ENCODE assay signal across 22 cellular contexts in the genomic region with DNA sequence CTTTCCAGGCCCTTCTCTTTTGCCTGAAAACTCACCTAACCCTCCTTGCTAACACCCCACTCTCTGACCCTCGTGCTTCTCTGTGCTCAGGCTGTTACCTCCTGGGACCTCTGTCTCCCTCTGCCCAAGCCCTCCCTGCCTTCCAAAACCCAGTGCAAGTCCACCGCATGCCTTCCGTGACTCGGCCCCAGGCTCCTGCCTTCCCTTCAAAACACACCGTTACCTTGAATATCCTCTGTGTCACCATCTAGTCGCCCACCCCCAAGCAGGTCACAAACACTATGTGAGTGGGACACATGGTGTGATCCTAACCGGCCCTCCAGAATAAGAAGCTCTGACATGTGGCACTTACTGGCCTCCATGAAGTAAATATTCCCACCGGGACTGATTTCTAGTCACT.
A peak's percentile ranks its signal among the peaks of the same experiment; 100 is the strongest.
DNase-seq lines count a peak whose midpoint lies in the region; ATAC-seq and TF ChIP-seq lines count a peak whose summit lies in the region.
"Had no signal": no experiment of that assay in that cellular context is flagged by ENCODE, and none has a peak within 500 bp of the region (broad histone marks: within the 10 kb centered on the region; RNA-seq: fewer than 3 reads in every experiment).

No MANE protein-coding gene starts in this region.

- H3K4me1 Mint-ChIP-seq in glutamatergic neuron (ENCODE audit: low read depth, unreplicated experiment) = peaks cover 4% of the 10 kb centered on the region
- H3K4me1 Mint-ChIP-seq: CD14-positive monocyte had no signal

- peaks cover 7% of the 10 kb centered on the region for H3K27me3 Mint-ChIP-seq in glutamatergic neuron (ENCODE audit: unreplicated experiment)

- no peak overlapping the region for H3K4me3 Mint-ChIP-seq in glutamatergic neuron (ENCODE audit: unreplicated experiment)
- H3K4me3 Mint-ChIP-seq: CD14-positive monocyte; CD4-positive, alpha-beta T cell; CD8-positive, alpha-beta memory T cell had no signal

- H3K27ac Mint-ChIP-seq in glutamatergic neuron (ENCODE audit: unreplicated experiment) = peak overlapping the region; percentile 5
- H3K27ac Mint-ChIP-seq: CD14-positive monocyte; CD4-positive, alpha-beta T cell had no signal

- ATAC-seq in sciatic nerve = no peak
- no peak for ATAC-seq in upper lobe of right lung
- no peak for ATAC-seq in GM19023 (IDR thresholded peaks at IDR 0.05; ENCODE audit: unreplicated experiment)
- ATAC-seq in GM19397 (IDR thresholded peaks at IDR 0.05; ENCODE audit: unreplicated experiment) = no peak
- ATAC-seq: GM12878 had no signal

- TF ChIP-seq CTCF in glutamatergic neuron (IDR thresholded peaks at IDR 0.05; ENCODE audit: partially characterized antibody, unreplicated experiment) = no peak
- TF ChIP-seq CTCF in upper lobe of right lung (IDR thresholded peaks at IDR 0.05) = no peak

- peaks cover 5% of the 10 kb centered on the region for H3K9me3 Mint-ChIP-seq in glutamatergic neuron (ENCODE audit: unreplicated experiment)

- no peaks in the 10 kb centered on the region for H3K9me3 ChIP-seq in upper lobe of right lung
- H3K9me3 ChIP-seq: BE2C had no signal

- no peaks in the 10 kb centered on the region for H3K36me3 ChIP-seq in upper lobe of right lung
- H3K36me3 ChIP-seq: BE2C; BLaER1 treated with 17β-estradiol and CSF1 and Interleukin-3, amounts not matched to agents 10 nM and 100 nM had no signal

- DNase-seq in activated T-cell treated with anti-CD3 and anti-CD28 coated beads, Interleukin-2, amount 50 U/mL, for 1 hour = peak; percentile 4
- no peak for DNase-seq in activated T-cell treated with anti-CD3 and anti-CD28 coated beads, Interleukin-2, amount 50 U/mL, for 48 hours
- DNase-seq in glutamatergic neuron = no peak
- DNase-seq in sciatic nerve (ENCODE audit: low spot score) = peak; percentile 30
- DNase-seq in upper lobe of right lung = peak; percentile 39
- DNase-seq: AML-193; BE2C; CD8-positive, alpha-beta memory T cell; DMS 273 treated with DMSO at 0.1 percent for 48 hours; DMS79; EL; GDM1; GM23248; H7; HCEC 1CT had no signal

- no peaks in the 10 kb centered on the region for H3K4me1 ChIP-seq in upper lobe of right lung

- peaks cover 8% of the 10 kb centered on the region for H3K36me3 Mint-ChIP-seq in glutamatergic neuron (ENCODE audit: unreplicated experiment)
- H3K36me3 Mint-ChIP-seq: CD14-positive monocyte; CD8-positive, alpha-beta memory T cell had no signal

- no peaks in the 10 kb centered on the region for H3K27me3 ChIP-seq in upper lobe of right lung
- H3K27me3 ChIP-seq: BE2C; BLaER1 treated with 17β-estradiol and CSF1 and Interleukin-3, amounts not matched to agents 10 nM and 100 nM had no signal

- intact Hi-C loops in sciatic nerve (cut with DNase I) = no loop called here
- intact Hi-C loops in upper lobe of right lung (cut with DNase I) = no loop called here

- H3K27ac ChIP-seq in upper lobe of right lung = no peak overlapping the region
- H3K27ac ChIP-seq: 22Rv1; BLaER1 treated with 17β-estradiol and CSF1 and Interleukin-3, amounts not matched to agents 10 nM and 100 nM; GM23248 had no signal

- no peak overlapping the region for H3K4me3 ChIP-seq in upper lobe of right lung
- H3K4me3 ChIP-seq: BLaER1 treated with 17β-estradiol and CSF1 and Interleukin-3, amounts not matched to agents 10 nM and 100 nM; GM12878; GM23248 had no signal

Comparison
In these comparisons a context has a peak if more than half of its experiments do, and no peak if none do; other contexts are left out.
1. DNase-seq: peak in activated T-cell treated with anti-CD3 and anti-CD28 coated beads, Interleukin-2, amount 50 U/mL, for 1 hour (single experiment), sciatic nerve (single experiment) and upper lobe of right lung (single experiment); none in activated T-cell treated with anti-CD3 and anti-CD28 coated beads, Interleukin-2, amount 50 U/mL, for 48 hours (0 of 2) and glutamatergic neuron (single experiment).